8 cellular contexts compared by ENCODE assay signal in the genomic region with DNA sequence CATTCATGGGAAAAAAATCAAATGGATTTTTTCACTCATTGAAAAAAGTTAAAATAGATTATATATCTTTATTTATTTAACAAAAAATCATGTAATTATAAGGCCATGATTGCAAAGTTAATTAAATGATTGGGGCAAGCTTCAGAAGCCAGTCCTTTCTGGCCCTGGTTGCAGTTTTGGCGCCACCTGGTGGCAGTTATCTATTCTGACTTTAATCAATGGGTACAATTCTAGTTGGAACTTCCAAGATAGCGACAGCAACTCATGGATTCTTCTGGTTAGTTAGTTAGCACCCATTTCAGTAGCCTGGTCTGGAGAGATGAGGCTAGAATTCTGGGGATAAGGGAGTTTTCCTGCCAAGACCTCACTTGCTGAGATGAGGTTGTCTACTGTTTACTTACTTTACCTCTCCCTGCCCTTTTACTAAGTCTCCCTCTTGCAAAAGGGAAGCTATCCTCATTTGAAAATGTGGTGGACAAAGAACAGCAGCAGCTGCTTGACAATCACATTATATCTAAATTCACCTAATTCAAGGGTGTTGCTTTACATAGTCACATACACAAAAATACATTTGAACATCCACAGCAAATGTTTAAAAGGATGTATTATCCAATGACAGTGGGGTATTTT. TPM values are rescaled to one million over a fixed set of nuclear protein-coding genes. Genes with fewer than 3 reads are reported as not detected.
A peak's percentile ranks its signal among the peaks of the same experiment; 100 is the strongest.
DNase-seq lines count a peak whose midpoint lies in the region; ATAC-seq and TF ChIP-seq lines count a peak whose summit lies in the region.

No MANE protein-coding gene starts in this region.

- H4K91ac ChIP-seq in H9 (ENCODE audit: insufficient read length, low read depth, low read length), result no peak overlapping the region

- H3K4me3 ChIP-seq in CD4-positive, CD25-positive, alpha-beta regulatory T cell (ENCODE audit: low read depth, low read length), result no peak overlapping the region
- no peak overlapping the region for H3K4me3 ChIP-seq in colonic mucosa
- no peak overlapping the region for H3K4me3 ChIP-seq in liver (ENCODE audit: low read depth in 1 of 3, low read length in 3 of 3)

- no peak overlapping the region for H3K18ac ChIP-seq in H9 (ENCODE audit: insufficient read length, low read depth, low read length)

- no peak overlapping the region for H3K4ac ChIP-seq in H9 (ENCODE audit: low read depth, low read length)

- ATAC-seq in CD4-positive, CD25-positive, alpha-beta regulatory T cell (ENCODE audit: low read depth in 2 of 2), result no peak
- ATAC-seq in GM21529 (IDR thresholded peaks at IDR 0.05; ENCODE audit: unreplicated experiment), result no peak

- H4K20me1 ChIP-seq in H9 (ENCODE audit: control insufficient read depth, insufficient read depth, insufficient read length), result peaks cover 3% of the 10 kb centered on the region

- H3K79me1 ChIP-seq in H9 (ENCODE audit: insufficient read depth, low read depth, low read length, poor library complexity, severe bottlenecking), result no peaks in the 10 kb centered on the region

- H3T11ph ChIP-seq in H9 (ENCODE audit: low read length), result no peak overlapping the region

- no peak overlapping the region for H2BK15ac ChIP-seq in H9 (ENCODE audit: low read depth, low read length)

- no peak overlapping the region for H3K23ac ChIP-seq in H9 (ENCODE audit: insufficient read length, low read depth, low read length)

- no peak overlapping the region for H3K14ac ChIP-seq in H9 (ENCODE audit: insufficient read depth, low read length)

- H2AFZ ChIP-seq in H9 (ENCODE audit: low read length), result no peak overlapping the region

- H3K27me3 ChIP-seq in CD4-positive, CD25-positive, alpha-beta regulatory T cell (ENCODE audit: control insufficient read depth, insufficient read depth, low read length), result no peaks in the 10 kb centered on the region
- no peaks in the 10 kb centered on the region for H3K27me3 ChIP-seq in H9 (ENCODE audit: insufficient read depth, low read length)
- H3K27me3 ChIP-seq in colonic mucosa, result no peaks in the 10 kb centered on the region
- no peaks in the 10 kb centered on the region for H3K27me3 ChIP-seq in liver (ENCODE audit: control insufficient read depth in 4 of 4, insufficient read depth in 4 of 4, low read length in 3 of 4)

- peak; percentile 93 to 94 for TF ChIP-seq RAD21 in liver (IDR thresholded peaks at IDR 0.05)

- no peak overlapping the region for H3K56ac ChIP-seq in H9 (ENCODE audit: insufficient read length, low read depth, low read length)

- peak; percentile 96 for TF ChIP-seq CTCF in H9 (conservative IDR thresholded peaks at IDR 0.05)
- TF ChIP-seq CTCF in colonic mucosa (IDR thresholded peaks at IDR 0.05), result peak; percentile 92
- peak; percentile 82 for TF ChIP-seq CTCF in liver (IDR thresholded peaks at IDR 0.05; ENCODE audit: low read depth, low read length, missing input control)

- no peak overlapping the region for H2BK120ac ChIP-seq in H9 (ENCODE audit: low read depth, low read length, poor library complexity, severe bottlenecking)

- intact Hi-C loops in colonic mucosa (cut with DNase I), result loop anchor here (5.0 kb wide), 2 partner anchors 38 to 403 kb away; no protein-coding TSS in a partner anchor

- no peaks in the 10 kb centered on the region for H3K9me3 Mint-ChIP-seq in CD4-positive, CD25-positive, alpha-beta regulatory T cell
- H3K9me3 Mint-ChIP-seq in H9, result no peaks in the 10 kb centered on the region

- H3K9me3 ChIP-seq in CD4-positive, CD25-positive, alpha-beta regulatory T cell (ENCODE audit: control insufficient read depth in 2 of 2, low read length in 2 of 2), result no peaks in the 10 kb centered on the region
- H3K9me3 ChIP-seq in H9 (ENCODE audit: control insufficient read depth, low read depth, low read length) (no peaks in the 10 kb centered on the region), colonic mucosa (no peaks in the 10 kb centered on the region), liver (ENCODE audit: control insufficient read depth in 4 of 4, low read length in 3 of 4) (no peaks in the 10 kb centered on the region)

- no CpG with 5 or more reads among the region's 2 CpGs for WGBS in H9 (ENCODE audit: extremely low coverage, insufficient read length, low lambda C conversion rate)
- 11% methylated on average over 2 of the region's 2 CpGs for WGBS in liver

- H3K36me3 ChIP-seq in CD4-positive, CD25-positive, alpha-beta regulatory T cell (ENCODE audit: control insufficient read depth, insufficient read depth, low read length), result peaks cover 7% of the 10 kb centered on the region
- H3K36me3 ChIP-seq in colonic mucosa (no peaks in the 10 kb centered on the region), liver (ENCODE audit: control insufficient read depth in 4 of 4, insufficient read depth in 3 of 4, low read depth in 1 of 4, low read length in 3 of 4) (peaks cover 0 to 4% (median under 1%) of the 10 kb centered on the region in 4 donors)

- H2BK5ac ChIP-seq in H9 (ENCODE audit: insufficient read length, low read length), result no peak overlapping the region

- H3K27ac ChIP-seq in CD4-positive, CD25-positive, alpha-beta regulatory T cell (ENCODE audit: insufficient read depth, low read length, poor library complexity, severe bottlenecking), result no peak overlapping the region
- H3K27ac ChIP-seq in H9 (ENCODE audit: insufficient read length, low read depth, low read length) (no peak overlapping the region), colonic mucosa (no peak overlapping the region), liver (ENCODE audit: low read depth in 1 of 2, low read length in 2 of 2) (no peak overlapping the region)

- H3K79me2 ChIP-seq in H9 (ENCODE audit: insufficient read depth, low read length), result no peaks in the 10 kb centered on the region

- H3K27ac Mint-ChIP-seq in CD4-positive, CD25-positive, alpha-beta regulatory T cell, result no peak overlapping the region
- H3K27ac Mint-ChIP-seq in H9, result no peak overlapping the region

- peak; percentile 28 to 67 (median 42) for DNase-seq in CD4-positive, CD25-positive, alpha-beta regulatory T cell
- DNase-seq in H9 (peak; percentile 63), NCI-H226 (peak; percentile 39), colonic mucosa (peak; percentile 77)
- peak; percentile 78 for DNase-seq in activated CD4-positive, alpha-beta T cell treated with anti-CD3 and anti-CD28 coated beads for 48 hours
- peak; percentile 12 to 34 (median 23) for DNase-seq in stimulated activated CD4-positive, alpha-beta T cell treated with anti-CD3 and anti-CD28 coated beads, TNF-alpha, amount 100 ng/mL, for 4 hours (ENCODE audit: low read depth in 3 of 3)

- H2BK20ac ChIP-seq in H9 (ENCODE audit: low read depth, low read length, poor library complexity, severe bottlenecking), result no peak overlapping the region

- H3K4me3 Mint-ChIP-seq in CD4-positive, CD25-positive, alpha-beta regulatory T cell, result no peak overlapping the region
- no peak overlapping the region for H3K4me3 Mint-ChIP-seq in H9

- H4K5ac ChIP-seq in H9 (ENCODE audit: insufficient read length, low read depth, low read length), result no peak overlapping the region

- no peaks in the 10 kb centered on the region for H3K23me2 ChIP-seq in H9 (ENCODE audit: insufficient read length, low read depth, low read length, poor library complexity, severe bottlenecking)

- no peak overlapping the region for H2BK12ac ChIP-seq in H9 (ENCODE audit: insufficient read length, low read depth, low read length)

- H3K4me2 ChIP-seq in H9 (ENCODE audit: insufficient read depth, insufficient read length, low read length), result no peak overlapping the region

- peaks cover 9% of the 10 kb centered on the region for H3K36me3 Mint-ChIP-seq in CD4-positive, CD25-positive, alpha-beta regulatory T cell
- peaks cover 0 to 24% (median 4%) of the 10 kb centered on the region in 3 experiments; a peak in 3 of 7 replicates for H3K36me3 Mint-ChIP-seq in H9 (ENCODE audit: insufficient read depth in 1 of 3, low read depth in 3 of 3)

- no peak overlapping the region for H2AK5ac ChIP-seq in H9 (ENCODE audit: insufficient read length, low read length)

- no peak overlapping the region for H3K9ac ChIP-seq in H9 (ENCODE audit: extremely low read depth, insufficient read length, low read length)
- H3K9ac ChIP-seq in colonic mucosa (ENCODE audit: low read depth in 2 of 2, low read length in 2 of 2), result no peak overlapping the region
- no peak overlapping the region for H3K9ac ChIP-seq in liver (ENCODE audit: low read depth in 1 of 2, low read length in 2 of 2)

- H3K4me1 Mint-ChIP-seq in CD4-positive, CD25-positive, alpha-beta regulatory T cell, result no peaks in the 10 kb centered on the region
- H3K4me1 Mint-ChIP-seq in H9, result no peaks in the 10 kb centered on the region

- no peak overlapping the region for H4K8ac ChIP-seq in H9 (replicated peaks; ENCODE audit: insufficient read length, low read depth, low read length)

- H3K27me3 Mint-ChIP-seq in CD4-positive, CD25-positive, alpha-beta regulatory T cell, result no peaks in the 10 kb centered on the region
- no peaks in the 10 kb centered on the region for H3K27me3 Mint-ChIP-seq in H9 (ENCODE audit: low read depth)

- H3K4me1 ChIP-seq in CD4-positive, CD25-positive, alpha-beta regulatory T cell (ENCODE audit: control insufficient read depth, insufficient read depth, low read length, poor library complexity, severe bottlenecking), result no peaks in the 10 kb centered on the region
- H3K4me1 ChIP-seq in H9 (ENCODE audit: insufficient read depth, low read length) (no peaks in the 10 kb centered on the region), colonic mucosa (no peaks in the 10 kb centered on the region), liver (ENCODE audit: control insufficient read depth in 4 of 4, insufficient read depth in 4 of 4, low read length in 3 of 4) (peaks cover 2 to 14% (median 10%) of the 10 kb centered on the region in 4 donors)

TF ChIP-seq in liver, 16 proteins besides CTCF, POLR2A, EP300 and RAD21:
- TF ChIP-seq HNF4A (conservative IDR thresholded peaks at IDR 0.05), result peak in 1 of 2 donors; percentile 10
- no peak for TF ChIP-seq FOXA2 (IDR thresholded peaks at IDR 0.05)

RNA-seq across cellular contexts. Expression of gene NOC3L, which starts 42.3 kb away (rescaled TPM):
- 16.1 TPM for total RNA-seq in CD4-positive, CD25-positive, alpha-beta regulatory T cell
- 10 to 100 TPM; 10.9 to 13.0 (median 11.6) TPM for polyA plus RNA-seq in CD4-positive, CD25-positive, alpha-beta regulatory T cell
- 34.8 and 35.8 TPM in 2 replicates for total RNA-seq in H9 (2021)
- total RNA-seq in colonic mucosa, result 10 to 100 TPM in 1 of 2 donors, 1 to 10 TPM in 1; 7.9 to 10.3 TPM
- 10 to 100 TPM in 1 of 2 donors, 1 to 10 TPM in 1; 7.9 to 14.7 TPM for total RNA-seq in liver
- polyA plus RNA-seq in liver, result 1 to 10 TPM; 3.6 to 6.4 TPM

Comparison
In these comparisons a context has a peak if more than half of its experiments do, and no peak if none do; other contexts are left out.
1. DNase-seq: peak in every context shown above with its lines; median percentile 78 in activated CD4-positive, alpha-beta T cell treated with anti-CD3 and anti-CD28 coated beads for 48 hours; 77 in colonic mucosa; 63 in H9; 42 in CD4-positive, CD25-positive, alpha-beta regulatory T cell; 39 in NCI-H226; 23 in stimulated activated CD4-positive, alpha-beta T cell treated with anti-CD3 and anti-CD28 coated beads, TNF-alpha, amount 100 ng/mL, for 4 hours.